Comparison of ENCODE assay signal across 8 cellular contexts in genomic region chr19:16118489-16119033, GRCh38. TPM values are rescaled to one million over a fixed set of nuclear protein-coding genes. Genes with fewer than 3 reads are reported as not detected.
DNase-seq lines count a peak whose midpoint lies in the region; ATAC-seq, FAIRE-seq and TF ChIP-seq lines count a peak whose summit lies in the region.

No MANE protein-coding gene starts in this region.

- in situ Hi-C loops in KBM-7 (cut with MboI; ENCODE audit: low pct_unique_long_range_greater_than_20kb, low sequenced_read_pairs): no loop called here

- DNase-seq in GM12892 (ENCODE audit: insufficient read length) (peak; percentile 83), KBM-7 (peak; percentile 94), SHP77 (lab: John Stamatoyannopoulos, UW) (no peak), NCI-H2171 treated with DMSO at 0.1 percent for 48 hours (lab: John Stamatoyannopoulos, UW) (no peak), NCI-H526 treated with DMSO at 0.1 percent for 48 hours (lab: John Stamatoyannopoulos, UW) (no peak)
- DNase-seq in stimulated activated CD8-positive, alpha-beta memory T cell treated with anti-CD3 and anti-CD28 coated beads, Interleukin-15, amount 100 ng/mL, for 48 hours (ENCODE audit: low read depth in 2 of 2): peak; percentile 55 to 60

- peak; percentile 67 for TF ChIP-seq POLR2A in GM12892 (IDR thresholded peaks at IDR 0.05; ENCODE audit: low read depth, low read length)

- ATAC-seq in GM21447 (IDR thresholded peaks at IDR 0.05; ENCODE audit: unreplicated experiment): peak; percentile 70

- WGBS in adipose tissue, 3 donors: 59 to 90% (median 74%) methylated on average over 12 of the region's 12 CpGs

- FAIRE-seq in GM12892 (lab: Jason Lieb, UNC): peak; percentile 97

- peak overlapping the region; percentile 2 for H3K27ac ChIP-seq in adipose tissue (ENCODE audit: low read depth, low read length)

RNA-seq across cellular contexts. Expression of gene RAB8A, which starts 6.9 kb away (rescaled TPM):
- polyA plus RNA-seq in GM12892 (2012; ENCODE audit: missing spikeins): 158 TPM
- 10 to 100 TPM; 20.8 to 31.9 (median 27.8) TPM for polyA plus RNA-seq in adipose tissue

RNA-seq across cellular contexts. Expression of gene HSH2D, which starts 24.9 kb away (rescaled TPM):
- polyA plus RNA-seq in GM12892 (2012; ENCODE audit: missing spikeins): 89.1 TPM
- 1 to 10 TPM in 2 of 3 donors, under 1 TPM in 1; 0.56 to 4.3 (median 1.7) TPM for polyA plus RNA-seq in adipose tissue

RNA-seq across cellular contexts. Expression of gene TPM4, which starts 42.3 kb away (rescaled TPM):
- polyA plus RNA-seq in GM12892 (2012; ENCODE audit: missing spikeins): 494 TPM
- 100 to 1,000 TPM in 2 of 3 donors, 10 to 100 TPM in 1; 64.8 to 605 (median 330) TPM for polyA plus RNA-seq in adipose tissue

RNA-seq across cellular contexts. Expression of gene CIB3, which starts 54.8 kb away (rescaled TPM):
- not detected for polyA plus RNA-seq in GM12892 (2012; ENCODE audit: missing spikeins)
- not detected for polyA plus RNA-seq in adipose tissue

Comparison
In these comparisons a context has a peak if more than half of its experiments do, and no peak if none do; other contexts are left out.
1. DNase-seq: peak in GM12892 (single experiment), KBM-7 (single experiment) and stimulated activated CD8-positive, alpha-beta memory T cell treated with anti-CD3 and anti-CD28 coated beads, Interleukin-15, amount 100 ng/mL, for 48 hours (2 of 2); none in SHP77 (0 of 2), NCI-H2171 treated with DMSO at 0.1 percent for 48 hours (single experiment) and NCI-H526 treated with DMSO at 0.1 percent for 48 hours (single experiment).